Comparison of ENCODE assay signal across 1 cellular context in the genomic region with DNA sequence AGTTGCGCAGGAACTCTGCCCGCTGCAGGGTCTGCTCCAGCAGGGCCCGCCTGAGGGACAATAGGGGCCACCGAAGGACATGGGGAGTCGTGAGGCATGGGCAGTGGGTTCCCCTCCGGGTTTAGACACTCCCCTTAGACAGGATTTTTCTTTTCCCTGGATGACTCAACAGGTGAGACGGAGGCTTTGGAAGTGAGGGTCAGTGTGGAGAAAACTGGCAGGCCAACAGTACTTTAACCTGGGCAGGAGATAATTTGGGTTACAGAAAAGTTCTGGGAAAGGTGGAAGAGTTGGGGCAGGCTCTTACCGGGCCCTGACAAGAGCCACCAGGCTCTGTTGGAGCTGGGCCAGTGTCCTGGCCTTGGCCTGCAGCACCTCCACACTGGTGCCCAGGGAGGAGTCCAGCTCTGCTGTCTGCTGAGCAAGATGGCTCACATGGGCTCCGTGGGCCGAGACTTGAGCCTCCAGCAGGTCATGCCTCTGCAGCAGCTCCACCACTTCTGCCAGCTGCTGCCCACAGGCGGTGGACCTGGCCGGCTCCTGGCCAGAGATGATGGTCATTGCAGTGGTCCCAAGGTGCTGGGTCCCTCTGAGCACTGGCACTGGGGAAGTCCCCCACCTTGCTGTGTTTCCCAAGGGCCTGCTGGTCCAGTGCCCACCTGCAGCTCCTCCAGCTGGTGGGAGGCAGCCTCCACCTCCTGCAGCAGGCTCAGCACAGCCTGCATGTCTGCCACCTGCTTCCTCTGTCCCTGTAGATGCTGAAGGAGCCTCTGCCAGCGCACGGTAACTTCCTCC.
TF ChIP-seq lines count a peak whose summit lies in the region.

No MANE protein-coding gene starts in this region.

TF ChIP-seq in HepG2, 621 proteins besides CTCF, POLR2A, EP300 and RAD21:
- TF ChIP-seq TCF7L2 (IDR thresholded peaks at IDR 0.05; ENCODE audit: low read depth, low read length) (no peak), HNRNPL (IDR thresholded peaks at IDR 0.05; ENCODE audit: low read depth, low read length) (no peak), ZBTB25 (CRISPR knock-in tag; IDR thresholded peaks at IDR 0.05) (no peak), ZNF225 (CRISPR knock-in tag; IDR thresholded peaks at IDR 0.05) (0 out of 2 replicates have a peak, but pooled peaks have one; percentile 31), CENPT (CRISPR knock-in tag; IDR thresholded peaks at IDR 0.05; ENCODE audit: low read depth) (no peak)
- TF ChIP-seq, protein P1, sequence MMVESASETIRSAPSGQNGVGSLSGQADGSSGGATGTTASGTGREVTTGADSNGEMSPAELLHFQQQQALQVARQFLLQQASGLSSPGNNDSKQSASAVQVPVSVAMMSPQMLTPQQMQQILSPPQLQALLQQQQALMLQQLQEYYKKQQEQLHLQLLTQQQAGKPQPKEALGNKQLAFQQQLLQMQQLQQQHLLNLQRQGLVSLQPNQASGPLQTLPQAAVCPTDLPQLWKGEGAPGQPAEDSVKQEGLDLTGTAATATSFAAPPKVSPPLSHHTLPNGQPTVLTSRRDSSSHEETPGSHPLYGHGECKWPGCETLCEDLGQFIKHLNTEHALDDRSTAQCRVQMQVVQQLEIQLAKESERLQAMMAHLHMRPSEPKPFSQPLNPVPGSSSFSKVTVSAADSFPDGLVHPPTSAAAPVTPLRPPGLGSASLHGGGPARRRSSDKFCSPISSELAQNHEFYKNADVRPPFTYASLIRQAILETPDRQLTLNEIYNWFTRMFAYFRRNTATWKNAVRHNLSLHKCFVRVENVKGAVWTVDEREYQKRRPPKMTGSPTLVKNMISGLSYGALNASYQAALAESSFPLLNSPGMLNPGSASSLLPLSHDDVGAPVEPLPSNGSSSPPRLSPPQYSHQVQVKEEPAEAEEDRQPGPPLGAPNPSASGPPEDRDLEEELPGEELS (CRISPR knock-in tag; IDR thresholded peaks at IDR 0.05) = no peak
- TF ChIP-seq, protein P2, sequence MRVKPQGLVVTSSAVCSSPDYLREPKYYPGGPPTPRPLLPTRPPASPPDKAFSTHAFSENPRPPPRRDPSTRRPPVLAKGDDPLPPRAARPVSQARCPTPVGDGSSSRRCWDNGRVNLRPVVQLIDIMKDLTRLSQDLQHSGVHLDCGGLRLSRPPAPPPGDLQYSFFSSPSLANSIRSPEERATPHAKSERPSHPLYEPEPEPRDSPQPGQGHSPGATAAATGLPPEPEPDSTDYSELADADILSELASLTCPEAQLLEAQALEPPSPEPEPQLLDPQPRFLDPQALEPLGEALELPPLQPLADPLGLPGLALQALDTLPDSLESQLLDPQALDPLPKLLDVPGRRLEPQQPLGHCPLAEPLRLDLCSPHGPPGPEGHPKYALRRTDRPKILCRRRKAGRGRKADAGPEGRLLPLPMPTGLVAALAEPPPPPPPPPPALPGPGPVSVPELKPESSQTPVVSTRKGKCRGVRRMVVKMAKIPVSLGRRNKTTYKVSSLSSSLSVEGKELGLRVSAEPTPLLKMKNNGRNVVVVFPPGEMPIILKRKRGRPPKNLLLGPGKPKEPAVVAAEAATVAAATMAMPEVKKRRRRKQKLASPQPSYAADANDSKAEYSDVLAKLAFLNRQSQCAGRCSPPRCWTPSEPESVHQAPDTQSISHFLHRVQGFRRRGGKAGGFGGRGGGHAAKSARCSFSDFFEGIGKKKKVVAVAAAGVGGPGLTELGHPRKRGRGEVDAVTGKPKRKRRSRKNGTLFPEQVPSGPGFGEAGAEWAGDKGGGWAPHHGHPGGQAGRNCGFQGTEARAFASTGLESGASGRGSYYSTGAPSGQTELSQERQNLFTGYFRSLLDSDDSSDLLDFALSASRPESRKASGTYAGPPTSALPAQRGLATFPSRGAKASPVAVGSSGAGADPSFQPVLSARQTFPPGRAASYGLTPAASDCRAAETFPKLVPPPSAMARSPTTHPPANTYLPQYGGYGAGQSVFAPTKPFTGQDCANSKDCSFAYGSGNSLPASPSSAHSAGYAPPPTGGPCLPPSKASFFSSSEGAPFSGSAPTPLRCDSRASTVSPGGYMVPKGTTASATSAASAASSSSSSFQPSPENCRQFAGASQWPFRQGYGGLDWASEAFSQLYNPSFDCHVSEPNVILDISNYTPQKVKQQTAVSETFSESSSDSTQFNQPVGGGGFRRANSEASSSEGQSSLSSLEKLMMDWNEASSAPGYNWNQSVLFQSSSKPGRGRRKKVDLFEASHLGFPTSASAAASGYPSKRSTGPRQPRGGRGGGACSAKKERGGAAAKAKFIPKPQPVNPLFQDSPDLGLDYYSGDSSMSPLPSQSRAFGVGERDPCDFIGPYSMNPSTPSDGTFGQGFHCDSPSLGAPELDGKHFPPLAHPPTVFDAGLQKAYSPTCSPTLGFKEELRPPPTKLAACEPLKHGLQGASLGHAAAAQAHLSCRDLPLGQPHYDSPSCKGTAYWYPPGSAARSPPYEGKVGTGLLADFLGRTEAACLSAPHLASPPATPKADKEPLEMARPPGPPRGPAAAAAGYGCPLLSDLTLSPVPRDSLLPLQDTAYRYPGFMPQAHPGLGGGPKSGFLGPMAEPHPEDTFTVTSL (CRISPR knock-in tag; IDR thresholded peaks at IDR 0.05; ENCODE audit: borderline replicate concordance) = no peak
